Comparison of ENCODE assay signal across 9 cellular contexts in genomic region chr18:36179562-36180334, GRCh38. TPM values are rescaled to one million over a fixed set of nuclear protein-coding genes. Genes with fewer than 3 reads are reported as not detected.
DNase-seq lines count a peak whose midpoint lies in the region; ATAC-seq and TF ChIP-seq lines count a peak whose summit lies in the region.
"Had no signal": no experiment of that assay in that cellular context is flagged by ENCODE, and none has a peak within 500 bp of the region (broad histone marks: within the 10 kb centered on the region; RNA-seq: fewer than 3 reads in every experiment).

No MANE protein-coding gene starts in this region.

- DNase-seq in HFF-Myc (ENCODE audit: extremely low read depth, low read depth) (peak; percentile 37), right cardiac atrium (peak; percentile 79 to 94 (median 87)), NCI-H1105 treated with DMSO at 0.1 percent for 48 hours (lab: John Stamatoyannopoulos, UW) (no peak)
- no peak for DNase-seq in activated CD8-positive, alpha-beta T cell treated with anti-CD3 and anti-CD28 coated beads, Interleukin-2, amount 10 ng/mL, durations not matched to agents 7 days and 5 days
- DNase-seq in stimulated activated CD4-positive, alpha-beta T cell treated with anti-CD3 and anti-CD28 coated beads, Interleukin-2, amount 100 ng/mL, for 24 hours = no peak
- DNase-seq in activated CD8-positive, alpha-beta memory T cell treated with anti-CD3 and anti-CD28 coated beads, Interleukin-2, amount 10 ng/mL, durations not matched to agents 7 days and 5 days = no peak
- DNase-seq: NCI-H524 had no signal

- H3K4me3 ChIP-seq in HFF-Myc (replicated peaks; ENCODE audit: low read depth, low read length) (no peak overlapping the region), right cardiac atrium (ENCODE audit: low read length) (no peak overlapping the region)

- H3K27me3 ChIP-seq in right cardiac atrium (ENCODE audit: control insufficient read depth, insufficient read depth) = no peaks in the 10 kb centered on the region

- ATAC-seq in activated CD8-positive, alpha-beta T cell treated with anti-CD3 and anti-CD28 coated beads, Interleukin-2, amount 10 ng/mL, durations not matched to agents 7 days and 5 days = peak; percentile 35
- ATAC-seq in right cardiac atrium = peak; percentile 61 to 70
- peak; percentile 69 for ATAC-seq in stimulated activated memory B cell treated with anti-CD40 and anti-IgM and Interleukin-4, amounts not matched to agents 10 μg/mL and 1 μg/mL and 100 μg/mL, for 72 hours
- ATAC-seq in activated CD8-positive, alpha-beta memory T cell treated with anti-CD3 and anti-CD28 coated beads, Interleukin-2, amount 10 ng/mL, durations not matched to agents 7 days and 5 days = no peak
- no peak for ATAC-seq in HG02798 (IDR thresholded peaks at IDR 0.05; ENCODE audit: poor library complexity, unreplicated experiment)

- peaks cover 19% of the 10 kb centered on the region for H3K36me3 Mint-ChIP-seq in activated CD8-positive, alpha-beta T cell treated with anti-CD3 and anti-CD28 coated beads, Interleukin-2, amount 10 ng/mL, durations not matched to agents 7 days and 5 days (ENCODE audit: low read depth)
- peaks cover 26% of the 10 kb centered on the region for H3K36me3 Mint-ChIP-seq in stimulated activated memory B cell treated with anti-CD40 and anti-IgM and Interleukin-4, amounts not matched to agents 10 μg/mL and 1 μg/mL and 100 μg/mL, for 72 hours
- peaks cover 14% of the 10 kb centered on the region for H3K36me3 Mint-ChIP-seq in activated CD8-positive, alpha-beta memory T cell treated with anti-CD3 and anti-CD28 coated beads, Interleukin-2, amount 10 ng/mL, durations not matched to agents 7 days and 5 days

- H3K4me1 Mint-ChIP-seq in activated CD8-positive, alpha-beta T cell treated with anti-CD3 and anti-CD28 coated beads, Interleukin-2, amount 10 ng/mL, durations not matched to agents 7 days and 5 days (ENCODE audit: low read depth) = peaks cover 18% of the 10 kb centered on the region
- H3K4me1 Mint-ChIP-seq in stimulated activated memory B cell treated with anti-CD40 and anti-IgM and Interleukin-4, amounts not matched to agents 10 μg/mL and 1 μg/mL and 100 μg/mL, for 72 hours = peaks cover 29% of the 10 kb centered on the region
- H3K4me1 Mint-ChIP-seq in activated CD8-positive, alpha-beta memory T cell treated with anti-CD3 and anti-CD28 coated beads, Interleukin-2, amount 10 ng/mL, durations not matched to agents 7 days and 5 days = peaks cover 14% of the 10 kb centered on the region

- POLR2A ChIA-PET in activated CD8-positive, alpha-beta T cell treated with anti-CD3 and anti-CD28 coated beads, Interleukin-2, amount 10 ng/mL, durations not matched to agents 7 days and 5 days (lab: Charles Lee) = no interaction called here

- H3K4me3 Mint-ChIP-seq in activated CD8-positive, alpha-beta T cell treated with anti-CD3 and anti-CD28 coated beads, Interleukin-2, amount 10 ng/mL, durations not matched to agents 7 days and 5 days = no peak overlapping the region
- H3K4me3 Mint-ChIP-seq in stimulated activated memory B cell treated with anti-CD40 and anti-IgM and Interleukin-4, amounts not matched to agents 10 μg/mL and 1 μg/mL and 100 μg/mL, for 72 hours = no peak overlapping the region
- H3K4me3 Mint-ChIP-seq in activated CD8-positive, alpha-beta memory T cell treated with anti-CD3 and anti-CD28 coated beads, Interleukin-2, amount 10 ng/mL, durations not matched to agents 7 days and 5 days = no peak overlapping the region

- CTCF ChIA-PET in activated CD8-positive, alpha-beta T cell treated with anti-CD3 and anti-CD28 coated beads, Interleukin-2, amount 10 ng/mL, durations not matched to agents 7 days and 5 days (lab: Charles Lee) = no interaction called here
- CTCF ChIA-PET in activated CD8-positive, alpha-beta memory T cell treated with anti-CD3 and anti-CD28 coated beads, Interleukin-2, amount 10 ng/mL, durations not matched to agents 7 days and 5 days (lab: Charles Lee) = no interaction called here

- intact Hi-C loops in right cardiac atrium (cut with DNase I) = loop anchor here in 1 of 4 donors (10.0 kb wide), 1 partner anchor 95 kb away; no protein-coding TSS in a partner anchor

- no peaks in the 10 kb centered on the region for H3K9me3 ChIP-seq in right cardiac atrium (ENCODE audit: control insufficient read depth, low read length)

- H3K9me3 Mint-ChIP-seq in activated CD8-positive, alpha-beta T cell treated with anti-CD3 and anti-CD28 coated beads, Interleukin-2, amount 10 ng/mL, durations not matched to agents 7 days and 5 days (ENCODE audit: insufficient read depth) = no peaks in the 10 kb centered on the region
- H3K9me3 Mint-ChIP-seq in stimulated activated memory B cell treated with anti-CD40 and anti-IgM and Interleukin-4, amounts not matched to agents 10 μg/mL and 1 μg/mL and 100 μg/mL, for 72 hours = no peaks in the 10 kb centered on the region
- no peaks in the 10 kb centered on the region for H3K9me3 Mint-ChIP-seq in activated CD8-positive, alpha-beta memory T cell treated with anti-CD3 and anti-CD28 coated beads, Interleukin-2, amount 10 ng/mL, durations not matched to agents 7 days and 5 days (ENCODE audit: low read depth)

- H3K27me3 Mint-ChIP-seq in activated CD8-positive, alpha-beta T cell treated with anti-CD3 and anti-CD28 coated beads, Interleukin-2, amount 10 ng/mL, durations not matched to agents 7 days and 5 days (ENCODE audit: low read depth) = no peaks in the 10 kb centered on the region
- H3K27me3 Mint-ChIP-seq in stimulated activated memory B cell treated with anti-CD40 and anti-IgM and Interleukin-4, amounts not matched to agents 10 μg/mL and 1 μg/mL and 100 μg/mL, for 72 hours = no peaks in the 10 kb centered on the region
- H3K27me3 Mint-ChIP-seq in activated CD8-positive, alpha-beta memory T cell treated with anti-CD3 and anti-CD28 coated beads, Interleukin-2, amount 10 ng/mL, durations not matched to agents 7 days and 5 days = no peaks in the 10 kb centered on the region

- no peaks in the 10 kb centered on the region for H3K4me1 ChIP-seq in right cardiac atrium (ENCODE audit: control insufficient read depth, insufficient read depth, low read length)

- no peak for TF ChIP-seq CTCF in HFF-Myc (IDR thresholded peaks at IDR 0.05; ENCODE audit: low read depth, low read length, missing control alignments)

- peak overlapping the region; percentile 26 for H3K27ac Mint-ChIP-seq in activated CD8-positive, alpha-beta T cell treated with anti-CD3 and anti-CD28 coated beads, Interleukin-2, amount 10 ng/mL, durations not matched to agents 7 days and 5 days
- peak overlapping the region; percentile 43 for H3K27ac Mint-ChIP-seq in stimulated activated memory B cell treated with anti-CD40 and anti-IgM and Interleukin-4, amounts not matched to agents 10 μg/mL and 1 μg/mL and 100 μg/mL, for 72 hours
- no peak overlapping the region for H3K27ac Mint-ChIP-seq in activated CD8-positive, alpha-beta memory T cell treated with anti-CD3 and anti-CD28 coated beads, Interleukin-2, amount 10 ng/mL, durations not matched to agents 7 days and 5 days

- H3K27ac ChIP-seq in right cardiac atrium (ENCODE audit: low read length) = no peak overlapping the region

- WGBS in right cardiac atrium = 11% methylated on average over 7 of the region's 7 CpGs

RNA-seq across cellular contexts. Expression of gene MOCOS, which starts 7.5 kb away (rescaled TPM):
- total RNA-seq in activated CD8-positive, alpha-beta T cell treated with anti-CD3 and anti-CD28 coated beads, Interleukin-2, amount 10 ng/mL, durations not matched to agents 7 days and 5 days = under 1 TPM; 0.21 to 0.47 TPM
- total RNA-seq in right cardiac atrium = under 1 TPM; 0.57 to 0.64 (median 0.59) TPM
- 0.14 TPM for polyA plus RNA-seq in right cardiac atrium
- total RNA-seq in activated CD8-positive, alpha-beta memory T cell treated with anti-CD3 and anti-CD28 coated beads, Interleukin-2, amount 10 ng/mL, durations not matched to agents 7 days and 5 days = under 1 TPM; 0.40 to 0.64 TPM

RNA-seq across cellular contexts. Expression of gene ELP2, which starts 50.0 kb away (rescaled TPM):
- 10 to 100 TPM; 57.6 to 60.1 TPM for total RNA-seq in activated CD8-positive, alpha-beta T cell treated with anti-CD3 and anti-CD28 coated beads, Interleukin-2, amount 10 ng/mL, durations not matched to agents 7 days and 5 days
- 10 to 100 TPM; 48.9 to 56.6 (median 55.0) TPM for total RNA-seq in right cardiac atrium
- polyA plus RNA-seq in right cardiac atrium = 31.4 TPM
- total RNA-seq in activated CD8-positive, alpha-beta memory T cell treated with anti-CD3 and anti-CD28 coated beads, Interleukin-2, amount 10 ng/mL, durations not matched to agents 7 days and 5 days = 10 to 100 TPM; 58.8 to 67.6 TPM

RNA-seq across cellular contexts. Expression of gene SLC39A6, which starts 50.6 kb away (rescaled TPM):
- total RNA-seq in activated CD8-positive, alpha-beta T cell treated with anti-CD3 and anti-CD28 coated beads, Interleukin-2, amount 10 ng/mL, durations not matched to agents 7 days and 5 days = 10 to 100 TPM; 19.4 to 19.7 TPM
- 10 to 100 TPM; 12.3 to 17.1 (median 14.5) TPM for total RNA-seq in right cardiac atrium
- polyA plus RNA-seq in right cardiac atrium = 5.5 TPM
- total RNA-seq in activated CD8-positive, alpha-beta memory T cell treated with anti-CD3 and anti-CD28 coated beads, Interleukin-2, amount 10 ng/mL, durations not matched to agents 7 days and 5 days = 10 to 100 TPM; 19.3 to 29.4 TPM

Comparison
In these comparisons a context has a peak if more than half of its experiments do, and no peak if none do; other contexts are left out.
1. DNase-seq: peak in HFF-Myc (single experiment) and right cardiac atrium (3 of 3); none in activated CD8-positive, alpha-beta T cell treated with anti-CD3 and anti-CD28 coated beads, Interleukin-2, amount 10 ng/mL, durations not matched to agents 7 days and 5 days (single experiment), stimulated activated CD4-positive, alpha-beta T cell treated with anti-CD3 and anti-CD28 coated beads, Interleukin-2, amount 100 ng/mL, for 24 hours (0 of 2), activated CD8-positive, alpha-beta memory T cell treated with anti-CD3 and anti-CD28 coated beads, Interleukin-2, amount 10 ng/mL, durations not matched to agents 7 days and 5 days (single experiment) and NCI-H1105 treated with DMSO at 0.1 percent for 48 hours (single experiment).
2. ATAC-seq: peak in activated CD8-positive, alpha-beta T cell treated with anti-CD3 and anti-CD28 coated beads, Interleukin-2, amount 10 ng/mL, durations not matched to agents 7 days and 5 days (single experiment), right cardiac atrium (2 of 2) and stimulated activated memory B cell treated with anti-CD40 and anti-IgM and Interleukin-4, amounts not matched to agents 10 μg/mL and 1 μg/mL and 100 μg/mL, for 72 hours (single experiment); none in activated CD8-positive, alpha-beta memory T cell treated with anti-CD3 and anti-CD28 coated beads, Interleukin-2, amount 10 ng/mL, durations not matched to agents 7 days and 5 days (single experiment) and HG02798 (single experiment).